ENCODE assay signal across 21 cellular contexts in the genomic region with DNA sequence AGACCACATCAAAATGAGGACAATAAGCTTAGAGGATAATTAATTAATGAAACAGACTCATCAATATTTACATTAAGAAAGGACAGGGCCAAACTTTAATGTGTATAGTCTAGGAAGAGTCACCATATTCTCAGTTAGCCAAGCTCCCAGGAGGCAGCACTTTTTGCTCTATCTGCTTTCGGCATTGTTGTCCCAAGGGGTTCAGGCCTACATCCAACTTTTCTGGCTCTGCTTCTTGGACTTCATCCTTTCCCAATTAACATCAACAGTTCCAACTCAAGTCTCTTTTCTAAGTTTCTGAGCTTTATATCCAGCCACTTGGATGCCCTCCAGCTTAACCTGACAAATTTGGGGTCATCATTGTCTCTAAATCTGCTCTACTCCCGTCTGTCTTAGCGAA. TPM values are rescaled to one million over a fixed set of nuclear protein-coding genes. Genes with fewer than 3 reads are reported as not detected.
A peak's percentile ranks its signal among the peaks of the same experiment; 100 is the strongest.
DNase-seq lines count a peak whose midpoint lies in the region; ATAC-seq and TF ChIP-seq lines count a peak whose summit lies in the region.
"Had no signal": no experiment of that assay in that cellular context is flagged by ENCODE, and none has a peak within 500 bp of the region (broad histone marks: within the 10 kb centered on the region; RNA-seq: fewer than 3 reads in every experiment).

No MANE protein-coding gene starts in this region.

- TF ChIP-seq POLR2A in ovary (IDR thresholded peaks at IDR 0.05): no peak

- H3K4me2 ChIP-seq in BLaER1: peak overlapping the region; percentile 85
- H3K4me2 ChIP-seq: KMS-11 had no signal

- H3K36me3 ChIP-seq in BLaER1 (peaks cover 13% of the 10 kb centered on the region; the same call in 1 of the 2 replicates), brain microvascular endothelial cell (replicated peaks) (no peaks in the 10 kb centered on the region), ovary (no peaks in the 10 kb centered on the region)
- H3K36me3 ChIP-seq: thoracic aorta had no signal

- TF ChIP-seq CTCF in brain microvascular endothelial cell (IDR thresholded peaks at IDR 0.05; ENCODE audit: low read depth, low read length, missing control alignments) (no peak), fibroblast of the aortic adventitia (IDR thresholded peaks at IDR 0.05; ENCODE audit: insufficient read depth, low read length) (no peak), ovary (IDR thresholded peaks at IDR 0.05) (no peak)

- H3K27me3 ChIP-seq in BLaER1 (no peaks in the 10 kb centered on the region), brain microvascular endothelial cell (replicated peaks) (no peaks in the 10 kb centered on the region), ovary (no peaks in the 10 kb centered on the region)

- in situ Hi-C loops in brain microvascular endothelial cell (cut with HindIII; ENCODE audit: low pct_ligation_motif_present, low sequenced_read_pairs): no loop called here

- no peaks in the 10 kb centered on the region for H4K20me1 ChIP-seq in BLaER1

- H3K9ac ChIP-seq in BLaER1: no peak overlapping the region
- H3K9ac ChIP-seq: KMS-11 had no signal

- H3K4me3 ChIP-seq in BLaER1: 0 out of 2 replicates have a peak overlapping the region, but pooled peaks have one; percentile 32
- peak overlapping the region; percentile 32 for H3K4me3 ChIP-seq in brain microvascular endothelial cell (ENCODE audit: low read depth, low read length)
- H3K4me3 ChIP-seq in fibroblast of the aortic adventitia (ENCODE audit: low read depth, low read length): no peak overlapping the region
- H3K4me3 ChIP-seq in ovary: no peak overlapping the region
- H3K4me3 ChIP-seq: thoracic aorta had no signal

- intact Hi-C loops in ovary (cut with DNase I): no loop called here

- 17 to 20% (median 18%) methylated on average over 3 of the region's 3 CpGs for WGBS in ovary, 3 donors

- no peaks in the 10 kb centered on the region for H3K9me3 ChIP-seq in BLaER1
- H3K9me3 ChIP-seq in ovary: no peaks in the 10 kb centered on the region
- H3K9me3 ChIP-seq: thoracic aorta had no signal

- TF ChIP-seq EP300 in ovary (IDR thresholded peaks at IDR 0.05): no peak

- H3K4me1 ChIP-seq in BLaER1: peaks cover 46% of the 10 kb centered on the region
- H3K4me1 ChIP-seq in ovary (ENCODE audit: insufficient read depth): peaks cover 31% of the 10 kb centered on the region

- H3K27ac ChIP-seq in BLaER1 (peak overlapping the region; percentile 47; the same call in 1 of the 2 replicates), brain microvascular endothelial cell (peak overlapping the region; percentile 7), ovary (peak overlapping the region in 1 of 2 donors; percentile 70)
- H3K27ac ChIP-seq: KMS-11, RWPE1, thoracic aorta had no signal

- DNase-seq in brain microvascular endothelial cell (no peak), fibroblast of the aortic adventitia (ENCODE audit: low read depth) (peak; percentile 44), ovary (peak in 3 of 5 donors; percentile 37 to 44 (median 41))
- DNase-seq in activated naive CD4-positive, alpha-beta T cell treated with anti-CD3 and anti-CD28 coated beads, Interleukin-2, amount 50 U/mL, for 16 hours: no peak
- DNase-seq: activated CD4-positive, alpha-beta T cell treated with anti-CD3 and anti-CD28 coated beads, Interleukin-2, amount 10 ng/mL, durations not matched to agents 7 days and 5 days; activated gamma-delta T cell treated with Interleukin-2 at 50 U/mL for 16 hours; cerebellar nuclear complex; COR-L47; effector memory CD4-positive, alpha-beta T cell; kidney; naive thymus-derived CD4-positive, alpha-beta T cell; NCI-H1105; NCI-H510A treated with DMSO at 0.1 percent for 48 hours had no signal

- no peak for ATAC-seq in GM18868 (IDR thresholded peaks at IDR 0.05; ENCODE audit: unreplicated experiment)
- no peak for ATAC-seq in HG02571 (IDR thresholded peaks at IDR 0.05; ENCODE audit: unreplicated experiment)
- ATAC-seq in GM19463 (IDR thresholded peaks at IDR 0.05; ENCODE audit: unreplicated experiment): no peak
- ATAC-seq: naive thymus-derived CD4-positive, alpha-beta T cell had no signal

RNA-seq across cellular contexts. Expression of gene GLI3, which starts 42.8 kb away (rescaled TPM):
- total RNA-seq in fibroblast of the aortic adventitia (ENCODE audit: low replicate concordance) (7.0 and 7.2 TPM in 2 replicates), ovary (10 to 100 TPM; 10.3 to 67.1 (median 54.2) TPM)
- polyA plus RNA-seq in ovary: 10 to 100 TPM in 1 of 2 donors, 1 to 10 TPM in 1; 9.5 to 18.0 TPM
- total RNA-seq: HT-29 had no signal

Comparison
In these comparisons a context has a peak if more than half of its experiments do, and no peak if none do; other contexts are left out.
1. H3K4me3 ChIP-seq: peak in BLaER1 (single experiment) and brain microvascular endothelial cell (single experiment); none in fibroblast of the aortic adventitia (single experiment) and ovary (single experiment).
2. DNase-seq: peak in fibroblast of the aortic adventitia (single experiment) and ovary (3 of 5); none in brain microvascular endothelial cell (single experiment) and activated naive CD4-positive, alpha-beta T cell treated with anti-CD3 and anti-CD28 coated beads, Interleukin-2, amount 50 U/mL, for 16 hours (single experiment).